ENCODE assay signal across 35 cellular contexts in the genomic region with DNA sequence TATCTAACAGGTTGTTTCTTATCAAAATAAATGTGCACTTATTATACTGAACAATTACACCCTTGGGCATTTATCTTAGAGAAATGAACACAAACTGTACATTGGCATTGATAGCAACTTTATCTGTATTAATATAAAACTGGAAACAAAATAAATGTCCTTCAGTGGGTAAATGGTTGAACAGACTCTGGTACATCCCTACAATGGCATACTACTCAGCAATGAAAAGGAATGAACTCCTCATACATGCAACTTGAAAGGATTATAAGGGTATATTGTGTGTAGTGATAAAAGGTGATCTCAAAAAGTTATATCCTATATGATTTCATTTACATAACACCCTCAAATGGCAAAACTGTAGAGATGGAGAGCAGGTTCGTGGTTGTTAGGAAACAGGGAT.
"Had no signal": no experiment of that assay in that cellular context is flagged by ENCODE, and none has a peak within 500 bp of the region (broad histone marks: within the 10 kb centered on the region; RNA-seq: fewer than 3 reads in every experiment).

No MANE protein-coding gene starts in this region.

- H3K36me3 ChIP-seq: MG63 had no signal

- H3K27me3 ChIP-seq: MG63 had no signal

- DNase-seq: Karpas-422, Kasumi-1, MG63, MM.1S, MV-4-11, NCI-H1048, NCI-H1092, NCI-H1092 treated with DMSO at 0.1 percent for 48 hours, NCI-H1105 treated with DMSO at 0.1 percent for 48 hours, NCI-H1417, NCI-H1417 treated with DMSO at 0.1 percent for 48 hours, NCI-H1436, NCI-H1436 treated with DMSO at 0.1 percent for 48 hours, NCI-H146, NCI-H1694, NCI-H1694 treated with DMSO at 0.1 percent for 48 hours, NCI-H187, NCI-H187 treated with DMSO at 0.1 percent for 48 hours, NCI-H1930, NCI-H2029, NCI-H2029 treated with DMSO at 0.1 percent for 48 hours, NCI-H2081, NCI-H2081 treated with DMSO at 0.1 percent for 48 hours, NCI-H2107, NCI-H2171, NCI-H2171 treated with DMSO at 0.1 percent for 48 hours, NCI-H2227 treated with DMSO at 0.1 percent for 48 hours, NCI-H226, NCI-H345, NCI-H446, NCI-H446 treated with DMSO at 0.1 percent for 48 hours, NCI-H510A, NCI-H510A treated with DMSO at 0.1 percent for 48 hours, NCI-H524, NCI-H524 treated with DMSO at 0.1 percent for 48 hours had no signal

- H3K4me3 ChIP-seq: MG63 had no signal
